4 cellular contexts compared by ENCODE assay signal in the genomic region with DNA sequence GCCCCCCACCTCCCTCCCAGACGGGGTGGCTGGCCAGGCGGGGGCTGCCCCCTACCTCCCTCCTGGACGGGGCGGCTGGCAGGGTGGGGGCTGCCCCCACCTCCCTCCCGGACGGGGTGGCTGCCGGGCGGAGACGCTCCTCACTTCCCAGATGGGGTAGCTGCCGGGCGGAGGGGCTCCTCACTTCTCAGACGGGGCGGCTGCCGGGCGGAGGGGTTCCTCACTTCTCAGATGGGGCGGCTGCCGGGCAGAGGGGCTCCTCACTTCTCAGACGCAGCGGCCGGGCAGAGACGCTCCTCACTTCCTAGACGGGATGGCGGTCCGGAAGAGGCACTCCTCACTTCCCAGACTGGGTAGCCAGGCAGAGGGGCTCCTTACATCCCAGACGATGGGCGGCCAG.
DNase-seq lines count a peak whose midpoint lies in the region; ATAC-seq, FAIRE-seq and TF ChIP-seq lines count a peak whose summit lies in the region.
"Not testable (repeated sequence)": the region's sequence is repeated elsewhere in the genome, so short reads cannot be mapped to it uniquely, and the experiment has no call there.

No MANE protein-coding gene starts in this region.

- 84 to 96% (median 95%) methylated on average over 14 to 26 of the region's 26 CpGs for WGBS in spleen, 5 donors

- not testable (repeated sequence) for TF ChIP-seq CTCF in kidney (IDR thresholded peaks at IDR 0.05; ENCODE audit: borderline replicate concordance, extremely low read depth, insufficient read depth); spleen (IDR thresholded peaks at IDR 0.05 in 8 of 11, conservative IDR thresholded peaks at IDR 0.05 in 3 of 11)

- TF ChIP-seq POLR2A in spleen (IDR thresholded peaks at IDR 0.05), result not testable (repeated sequence)

- H3K36me3 ChIP-seq in kidney (ENCODE audit: control insufficient read depth in 1 of 2, insufficient read depth in 2 of 2, low read length in 2 of 2); spleen: not testable (repeated sequence)

- not testable (repeated sequence) for ATAC-seq in Right ventricle myocardium superior (ENCODE audit: poor library complexity)

- H3K4me3 ChIP-seq in kidney (ENCODE audit: low read length in 2 of 2); spleen: not testable (repeated sequence)

- DNase-seq in Right ventricle myocardium superior, result peak; percentile 36
- DNase-seq in kidney, result peak; percentile 57
- DNase-seq in posterior vena cava (ENCODE audit: low spot score), result peak; percentile 75
- DNase-seq in spleen, result peak; percentile 61

- H3K9me3 ChIP-seq in kidney (ENCODE audit: control insufficient read depth in 1 of 2, low read length in 2 of 2); spleen: not testable (repeated sequence)

- H3K9ac ChIP-seq in kidney (ENCODE audit: low read length in 2 of 2), result not testable (repeated sequence)

- not testable (repeated sequence) for FAIRE-seq in kidney (lab: Jason Lieb, UNC)

- intact Hi-C loops in Right ventricle myocardium superior (cut with DNase I); kidney (cut with DNase I); posterior vena cava (cut with DNase I); spleen (cut with DNase I; ENCODE audit: low total_unique reads): not testable (repeated sequence)

- not testable (repeated sequence) for H3K27ac ChIP-seq in kidney (ENCODE audit: low read depth in 2 of 2, low read length in 2 of 2); spleen

- not testable (repeated sequence) for H3K4me1 ChIP-seq in kidney (ENCODE audit: control insufficient read depth in 1 of 2, insufficient read depth in 1 of 2, low read depth in 1 of 2, low read length in 2 of 2); spleen

- not testable (repeated sequence) for H3K27me3 ChIP-seq in spleen (replicated peaks in 1 of 7)
